28 cellular contexts compared by ENCODE assay signal in genomic region chr2:231475965-231476364, GRCh38.
"Had no signal": no experiment of that assay in that cellular context is flagged by ENCODE, and none has a peak within 500 bp of the region (broad histone marks: within the 10 kb centered on the region; RNA-seq: fewer than 3 reads in every experiment).

No MANE protein-coding gene starts in this region.

- ATAC-seq: activated CD4-positive, alpha-beta T cell treated with anti-CD3 and anti-CD28 coated beads for 36 hours; activated CD8-positive, alpha-beta memory T cell treated with anti-CD3 and anti-CD28 coated beads, Interleukin-2, amount 10 ng/mL, durations not matched to agents 7 days and 5 days; activated CD8-positive, alpha-beta T cell treated with anti-CD3 and anti-CD28 coated beads, Interleukin-2, amount 10 ng/mL, durations not matched to agents 7 days and 5 days; activated naive CD8-positive, alpha-beta T cell treated with anti-CD3 and anti-CD28 coated beads, Interleukin-2, amount 50 U/mL, for 24 hours; body of pancreas; gastroesophageal sphincter; heart right ventricle had no signal

- H3K27ac ChIP-seq: adrenal gland, body of pancreas, epithelial cell of prostate, esophagus squamous epithelium, gastroesophageal sphincter, heart right ventricle, hepatocyte, WERI-Rb-1 had no signal

- H3K27me3 ChIP-seq: adrenal gland, body of pancreas, esophagus squamous epithelium, gastroesophageal sphincter, heart right ventricle, hepatocyte had no signal

- H3K9me3 ChIP-seq: adrenal gland, body of pancreas, esophagus squamous epithelium, gastroesophageal sphincter, heart right ventricle had no signal

- H3K36me3 ChIP-seq: adrenal gland, esophagus squamous epithelium, gastroesophageal sphincter, WERI-Rb-1 had no signal

- H3K4me3 ChIP-seq: adrenal gland, body of pancreas, esophagus squamous epithelium, gastroesophageal sphincter, heart right ventricle, hepatocyte had no signal

- H3K4me1 ChIP-seq: adrenal gland, body of pancreas, esophagus squamous epithelium, gastroesophageal sphincter, heart right ventricle had no signal

- DNase-seq: activated B cell treated with CpG ODN at 0.5 μM for 24 hours; activated CD4-positive, alpha-beta memory T cell treated with anti-CD3 and anti-CD28 coated beads for 36 hours; activated CD4-positive, alpha-beta T cell treated with anti-CD3 and anti-CD28 coated beads for 36 hours; activated CD4-positive, alpha-beta T cell treated with anti-CD3 and anti-CD28 coated beads, Interleukin-2, amount 10 ng/mL, durations not matched to agents 24 days and 14 days; activated CD4-positive, CD25-positive, alpha-beta regulatory T cell treated with anti-CD3 and anti-CD28 coated beads, Interleukin-2, amount 50 U/mL, for 72 hours; activated CD8-positive, alpha-beta memory T cell treated with anti-CD3 and anti-CD28 coated beads, Interleukin-2, amount 10 ng/mL, durations not matched to agents 7 days and 5 days; activated CD8-positive, alpha-beta memory T cell treated with anti-CD3 and anti-CD28 coated beads, Interleukin-2, amount 50 U/mL, for 4 hours; activated CD8-positive, alpha-beta T cell treated with anti-CD3 and anti-CD28 coated beads, Interleukin-2, amount 10 ng/mL, durations not matched to agents 7 days and 5 days; activated naive CD4-positive, alpha-beta T cell treated with anti-CD3 and anti-CD28 coated beads for 36 hours; activated naive CD8-positive, alpha-beta T cell treated with anti-CD3 and anti-CD28 coated beads for 36 hours; activated naive CD8-positive, alpha-beta T cell treated with anti-CD3 and anti-CD28 coated beads, Interleukin-2, amount 50 U/mL, for 24 hours; activated T-cell treated with anti-CD3 and anti-CD28 coated beads, Interleukin-2, amount 50 U/mL, for 1 hour; activated T-cell treated with anti-CD3 and anti-CD28 coated beads, Interleukin-2, amount 50 U/mL, for 48 hours; amygdala; aorta; body of pancreas; caudate nucleus; cortex of kidney; dermis blood vessel endothelial cell; effector CD8-positive, alpha-beta T cell; esophagus squamous epithelium; foreskin melanocyte; heart right ventricle; WERI-Rb-1 had no signal

- H3K4me2 ChIP-seq: hepatocyte had no signal
